Comparison of ENCODE assay signal across 21 cellular contexts in the genomic region with DNA sequence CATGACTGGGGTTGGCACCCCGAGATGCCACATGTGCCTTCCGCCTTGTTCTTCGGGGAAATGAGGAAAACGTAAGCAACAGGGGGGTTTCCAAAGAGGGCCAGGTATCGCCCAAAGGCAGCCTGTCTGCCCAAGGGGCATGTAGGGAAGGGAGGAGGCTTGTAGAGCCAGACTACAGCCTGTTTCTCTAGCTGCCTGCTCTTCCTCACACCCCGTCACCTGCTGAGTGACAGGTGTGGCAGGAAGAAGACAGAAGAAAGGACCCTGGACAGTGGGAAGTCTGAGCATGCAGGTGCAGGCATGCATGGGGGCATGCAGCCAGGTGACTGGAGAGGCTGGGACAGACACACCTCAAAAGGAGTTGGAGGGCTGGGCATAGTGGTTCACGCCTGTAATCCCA. TPM values are rescaled to one million over a fixed set of nuclear protein-coding genes. Genes with fewer than 3 reads are reported as not detected.
A peak's percentile ranks its signal among the peaks of the same experiment; 100 is the strongest.
DNase-seq lines count a peak whose midpoint lies in the region; ATAC-seq and TF ChIP-seq lines count a peak whose summit lies in the region.
"Had no signal": no experiment of that assay in that cellular context is flagged by ENCODE, and none has a peak within 500 bp of the region (broad histone marks: within the 10 kb centered on the region; RNA-seq: fewer than 3 reads in every experiment).

No MANE protein-coding gene starts in this region.

- DNase-seq in activated T-cell treated with anti-CD3 and anti-CD28 coated beads, Interleukin-2, amount 50 U/mL, for 24 hours: no peak
- no peak for DNase-seq in activated T-cell treated with anti-CD3 and anti-CD28 coated beads, Interleukin-2, amount 50 U/mL, for 4 hours
- DNase-seq in NCI-H146 treated with DMSO at 0.1 percent for 48 hours (lab: John Stamatoyannopoulos, UW; ENCODE audit: unreplicated experiment) (peak; percentile 31), chondrocyte (ENCODE audit: low spot score) (peak; percentile 59), NOMO-1 treated with dmso at 0.1 percent for 144 hours (lab: John Stamatoyannopoulos, UW; ENCODE audit: unreplicated experiment) (no peak), endodermal cell (no peak)
- no peak for DNase-seq in stimulated activated naive CD8-positive, alpha-beta T cell treated with anti-CD3 and anti-CD28 coated beads, Interleukin-15, amount 100 ng/mL, for 72 hours
- DNase-seq: ACHN; DND-41; erythroblast; Karpas-422; left ventricle myocardium inferior; NCI-H1092 treated with DMSO at 0.1 percent for 48 hours; NCI-H774; stimulated activated CD4-positive, alpha-beta T cell treated with anti-CD3 and anti-CD28 coated beads, Interleukin-12 subunit alpha, Interleukin-12 subunit beta, amount 100 ng/mL, for 4 hours; tibial artery had no signal

- H3K27ac Mint-ChIP-seq in activated T-cell treated with anti-CD3 and anti-CD28 coated beads, Interleukin-2, amount 50 U/mL, for 24 hours: peak overlapping the region; percentile 70
- H3K27ac Mint-ChIP-seq in chondrocyte (ENCODE audit: unreplicated experiment): no peak overlapping the region
- peak overlapping the region; percentile 74 to 88 for H3K27ac Mint-ChIP-seq in stimulated activated naive CD8-positive, alpha-beta T cell treated with anti-CD3 and anti-CD28 coated beads, Interleukin-15, amount 100 ng/mL, for 72 hours
- no peak overlapping the region for H3K27ac Mint-ChIP-seq in endodermal cell
- H3K27ac Mint-ChIP-seq: dendritic cell treated with granulocyte-macrophage colony-stimulating factor and Interleukin-4, amounts not matched to agents 40 ng/mL and 50 ng/mL, for 4 days had no signal

- H3K4me1 ChIP-seq in endodermal cell (ENCODE audit: control insufficient read depth, insufficient read depth, low read length): no peaks in the 10 kb centered on the region
- H3K4me1 ChIP-seq: left ventricle myocardium inferior, tibial artery had no signal

- ATAC-seq in activated T-cell treated with anti-CD3 and anti-CD28 coated beads, Interleukin-2, amount 50 U/mL, for 4 hours: no peak
- no peak for ATAC-seq in stimulated activated naive CD8-positive, alpha-beta T cell treated with anti-CD3 and anti-CD28 coated beads, Interleukin-15, amount 100 ng/mL, for 72 hours
- no peak for ATAC-seq in HG02970 (IDR thresholded peaks at IDR 0.05; ENCODE audit: low FRiP score, unreplicated experiment)

- H3K27me3 Mint-ChIP-seq in activated T-cell treated with anti-CD3 and anti-CD28 coated beads, Interleukin-2, amount 50 U/mL, for 24 hours: no peaks in the 10 kb centered on the region
- H3K27me3 Mint-ChIP-seq in activated T-cell treated with anti-CD3 and anti-CD28 coated beads, Interleukin-2, amount 50 U/mL, for 4 hours (ENCODE audit: low read depth): no peaks in the 10 kb centered on the region
- H3K27me3 Mint-ChIP-seq in chondrocyte (ENCODE audit: low read depth) (peaks cover 31% of the 10 kb centered on the region), endodermal cell (ENCODE audit: insufficient read depth) (peaks cover 9% of the 10 kb centered on the region)
- no peaks in the 10 kb centered on the region for H3K27me3 Mint-ChIP-seq in stimulated activated naive CD8-positive, alpha-beta T cell treated with anti-CD3 and anti-CD28 coated beads, Interleukin-15, amount 100 ng/mL, for 72 hours
- H3K27me3 Mint-ChIP-seq: dendritic cell treated with granulocyte-macrophage colony-stimulating factor and Interleukin-4, amounts not matched to agents 40 ng/mL and 50 ng/mL, for 4 days had no signal

- H3K27ac ChIP-seq in endodermal cell (ENCODE audit: low read depth, low read length): no peak overlapping the region
- H3K27ac ChIP-seq: left ventricle myocardium inferior, tibial artery had no signal

- H3K9me3 ChIP-seq in endodermal cell (ENCODE audit: control insufficient read depth, low read length): no peaks in the 10 kb centered on the region
- H3K9me3 ChIP-seq: left ventricle myocardium inferior had no signal

- 81 to 91% methylated on average over 6 to 7 of the region's 7 CpGs for WGBS in endodermal cell (ENCODE audit: insufficient coverage in 1 of 2, insufficient read length in 1 of 2), 2 experiments

- no peak overlapping the region for H3K9ac ChIP-seq in endodermal cell (ENCODE audit: extremely low read depth, low read length, poor library complexity, severe bottlenecking)

- no peak overlapping the region for H3K4me3 ChIP-seq in endodermal cell (ENCODE audit: low read length)
- H3K4me3 ChIP-seq: left ventricle myocardium inferior, tibial artery had no signal

- TF ChIP-seq CTCF in chondrocyte (IDR thresholded peaks at IDR 0.05): no peak
- TF ChIP-seq CTCF in endodermal cell (conservative IDR thresholded peaks at IDR 0.05): no peak

- H3K9me3 Mint-ChIP-seq in activated T-cell treated with anti-CD3 and anti-CD28 coated beads, Interleukin-2, amount 50 U/mL, for 24 hours: no peaks in the 10 kb centered on the region
- no peaks in the 10 kb centered on the region for H3K9me3 Mint-ChIP-seq in activated T-cell treated with anti-CD3 and anti-CD28 coated beads, Interleukin-2, amount 50 U/mL, for 4 hours
- H3K9me3 Mint-ChIP-seq in chondrocyte (ENCODE audit: low read depth) (peaks cover 6% of the 10 kb centered on the region), endodermal cell (no peaks in the 10 kb centered on the region)
- H3K9me3 Mint-ChIP-seq in stimulated activated naive CD8-positive, alpha-beta T cell treated with anti-CD3 and anti-CD28 coated beads, Interleukin-15, amount 100 ng/mL, for 72 hours: no peaks in the 10 kb centered on the region
- H3K9me3 Mint-ChIP-seq: dendritic cell treated with granulocyte-macrophage colony-stimulating factor and Interleukin-4, amounts not matched to agents 40 ng/mL and 50 ng/mL, for 4 days had no signal

- H3K4me1 Mint-ChIP-seq in activated T-cell treated with anti-CD3 and anti-CD28 coated beads, Interleukin-2, amount 50 U/mL, for 24 hours (ENCODE audit: low read depth): peaks cover 20% of the 10 kb centered on the region
- peaks cover 10% of the 10 kb centered on the region for H3K4me1 Mint-ChIP-seq in activated T-cell treated with anti-CD3 and anti-CD28 coated beads, Interleukin-2, amount 50 U/mL, for 4 hours (ENCODE audit: low read depth)
- H3K4me1 Mint-ChIP-seq in chondrocyte (ENCODE audit: low read depth): no peaks in the 10 kb centered on the region
- H3K4me1 Mint-ChIP-seq in stimulated activated naive CD8-positive, alpha-beta T cell treated with anti-CD3 and anti-CD28 coated beads, Interleukin-15, amount 100 ng/mL, for 72 hours: peaks cover 33% of the 10 kb centered on the region
- peaks cover 6% of the 10 kb centered on the region for H3K4me1 Mint-ChIP-seq in endodermal cell

- H3K36me3 ChIP-seq in endodermal cell (ENCODE audit: control insufficient read depth, insufficient read depth, low read length): no peaks in the 10 kb centered on the region
- H3K36me3 ChIP-seq: left ventricle myocardium inferior, tibial artery had no signal

- peaks cover 3% of the 10 kb centered on the region for H3K27me3 ChIP-seq in endodermal cell (ENCODE audit: control insufficient read depth, insufficient read depth, low read length, poor library complexity, severe bottlenecking)
- H3K27me3 ChIP-seq: tibial artery had no signal

- no peaks in the 10 kb centered on the region for H3K36me3 Mint-ChIP-seq in activated T-cell treated with anti-CD3 and anti-CD28 coated beads, Interleukin-2, amount 50 U/mL, for 24 hours (ENCODE audit: low read depth)
- H3K36me3 Mint-ChIP-seq in activated T-cell treated with anti-CD3 and anti-CD28 coated beads, Interleukin-2, amount 50 U/mL, for 4 hours (ENCODE audit: insufficient read depth): no peaks in the 10 kb centered on the region
- H3K36me3 Mint-ChIP-seq in chondrocyte (ENCODE audit: low read depth): peaks cover 6% of the 10 kb centered on the region
- H3K36me3 Mint-ChIP-seq in endodermal cell (ENCODE audit: low read depth): no peaks in the 10 kb centered on the region

- no peak overlapping the region for H3K4me3 Mint-ChIP-seq in activated T-cell treated with anti-CD3 and anti-CD28 coated beads, Interleukin-2, amount 50 U/mL, for 24 hours
- H3K4me3 Mint-ChIP-seq in activated T-cell treated with anti-CD3 and anti-CD28 coated beads, Interleukin-2, amount 50 U/mL, for 4 hours: no peak overlapping the region
- H3K4me3 Mint-ChIP-seq in chondrocyte (ENCODE audit: unreplicated experiment): no peak overlapping the region
- H3K4me3 Mint-ChIP-seq in stimulated activated naive CD8-positive, alpha-beta T cell treated with anti-CD3 and anti-CD28 coated beads, Interleukin-15, amount 100 ng/mL, for 72 hours: peak overlapping the region in 1 of 2 donors; percentile 16
- no peak overlapping the region for H3K4me3 Mint-ChIP-seq in endodermal cell
- H3K4me3 Mint-ChIP-seq: dendritic cell treated with granulocyte-macrophage colony-stimulating factor and Interleukin-4, amounts not matched to agents 40 ng/mL and 50 ng/mL, for 4 days had no signal

RNA-seq across cellular contexts. Expression of gene PLA2G4E, which starts 9.8 kb away (rescaled TPM):
- total RNA-seq in activated T-cell treated with anti-CD3 and anti-CD28 coated beads, Interleukin-2, amount 50 U/mL, for 4 hours: not detected
- total RNA-seq in chondrocyte (not detected in 3 replicates), endodermal cell (not detected)
- not detected for polyA plus RNA-seq in endodermal cell (2013, experiment 1 of 2)
- not detected for polyA plus RNA-seq in endodermal cell (2013, experiment 2 of 2)
- total RNA-seq: glomerular endothelial cell, H1, left ventricle myocardium inferior, RPMI7951 had no signal

RNA-seq across cellular contexts. Expression of gene EHD4, which starts 38.7 kb away (rescaled TPM):
- 10 to 100 TPM; 25.7 to 33.8 (median 27.6) TPM for total RNA-seq in activated T-cell treated with anti-CD3 and anti-CD28 coated beads, Interleukin-2, amount 50 U/mL, for 4 hours
- 23.2 to 23.9 TPM (median 23.8 TPM) in 3 replicates for total RNA-seq in chondrocyte
- 10 to 100 TPM; 16.9 to 17.3 TPM for total RNA-seq in endodermal cell
- 6.8 TPM for polyA plus RNA-seq in endodermal cell (2013, experiment 1 of 2)
- polyA plus RNA-seq in endodermal cell (2013, experiment 2 of 2): 7.0 TPM

Comparison
In these comparisons a context has a peak if more than half of its experiments do, and no peak if none do; other contexts are left out.
1. DNase-seq: peak in NCI-H146 treated with DMSO at 0.1 percent for 48 hours (single experiment) and chondrocyte (single experiment); none in activated T-cell treated with anti-CD3 and anti-CD28 coated beads, Interleukin-2, amount 50 U/mL, for 24 hours (single experiment), activated T-cell treated with anti-CD3 and anti-CD28 coated beads, Interleukin-2, amount 50 U/mL, for 4 hours (single experiment), stimulated activated naive CD8-positive, alpha-beta T cell treated with anti-CD3 and anti-CD28 coated beads, Interleukin-15, amount 100 ng/mL, for 72 hours (0 of 2), NOMO-1 treated with dmso at 0.1 percent for 144 hours (single experiment) and endodermal cell (single experiment).
2. H3K27ac Mint-ChIP-seq: peak in activated T-cell treated with anti-CD3 and anti-CD28 coated beads, Interleukin-2, amount 50 U/mL, for 24 hours (single experiment) and stimulated activated naive CD8-positive, alpha-beta T cell treated with anti-CD3 and anti-CD28 coated beads, Interleukin-15, amount 100 ng/mL, for 72 hours (2 of 2); none in chondrocyte (single experiment) and endodermal cell (single experiment).